In genomic region chr9:76379494-76379893, GRCh38 we compare ENCODE assay signal across 14 cellular contexts. TPM values are rescaled to one million over a fixed set of nuclear protein-coding genes. Genes with fewer than 3 reads are reported as not detected.
DNase-seq lines count a peak whose midpoint lies in the region; ATAC-seq and TF ChIP-seq lines count a peak whose summit lies in the region.
"Had no signal": no experiment of that assay in that cellular context is flagged by ENCODE, and none has a peak within 500 bp of the region (broad histone marks: within the 10 kb centered on the region; RNA-seq: fewer than 3 reads in every experiment).

No MANE protein-coding gene starts in this region.

- H3K4me3 Mint-ChIP-seq in activated CD8-positive, alpha-beta T cell treated with anti-CD3 and anti-CD28 coated beads for 36 hours, result no peak overlapping the region

- WGBS in right lobe of liver (ENCODE audit: insufficient coverage, low coverage, low lambda C conversion rate, missing lambda C conversion rate), result 83% methylated on average over 1 of the region's 2 CpGs

- no peak overlapping the region for H3K27ac Mint-ChIP-seq in activated CD8-positive, alpha-beta T cell treated with anti-CD3 and anti-CD28 coated beads for 36 hours

- no peak for TF ChIP-seq CTCF in epithelial cell of esophagus (IDR thresholded peaks at IDR 0.05; ENCODE audit: insufficient read depth, low read depth, low read length, missing control alignments)
- TF ChIP-seq CTCF in right lobe of liver (IDR thresholded peaks at IDR 0.05), result no peak
- no peak for TF ChIP-seq CTCF in activated CD8-positive, alpha-beta T cell treated with anti-CD3 and anti-CD28 coated beads for 36 hours (IDR thresholded peaks at IDR 0.05)

- no peaks in the 10 kb centered on the region for H3K27me3 Mint-ChIP-seq in activated CD8-positive, alpha-beta T cell treated with anti-CD3 and anti-CD28 coated beads for 36 hours

- no peaks in the 10 kb centered on the region for H3K36me3 ChIP-seq in right lobe of liver
- H3K36me3 ChIP-seq in MG63, result no peaks in the 10 kb centered on the region

- peaks cover 8% of the 10 kb centered on the region for H3K36me3 Mint-ChIP-seq in activated CD8-positive, alpha-beta T cell treated with anti-CD3 and anti-CD28 coated beads for 36 hours (ENCODE audit: low read depth)

- no peaks in the 10 kb centered on the region for H3K9me3 ChIP-seq in right lobe of liver
- no peaks in the 10 kb centered on the region for H3K9me3 ChIP-seq in MG63
- H3K9me3 ChIP-seq: psoas muscle, SK-N-SH had no signal

- POLR2A ChIA-PET in activated CD8-positive, alpha-beta T cell treated with anti-CD3 and anti-CD28 coated beads for 36 hours (lab: Charles Lee), result no interaction called here

- no peak overlapping the region for H3K27ac ChIP-seq in right lobe of liver
- H3K27ac ChIP-seq: coronary artery, psoas muscle had no signal

- peaks cover 0 to 8% (median 4%) of the 10 kb centered on the region in 4 donors for H3K4me1 ChIP-seq in right lobe of liver
- H3K4me1 ChIP-seq: psoas muscle had no signal

- TF ChIP-seq POLR2A in right lobe of liver (IDR thresholded peaks at IDR 0.05), result no peak

- ATAC-seq in right lobe of liver, result no peak
- no peak for ATAC-seq in activated CD8-positive, alpha-beta T cell treated with anti-CD3 and anti-CD28 coated beads for 36 hours
- ATAC-seq: HCT116, psoas muscle had no signal

- H3K27me3 ChIP-seq in right lobe of liver, result no peaks in the 10 kb centered on the region
- H3K27me3 ChIP-seq in MG63, result no peaks in the 10 kb centered on the region

- H3K4me3 ChIP-seq in epithelial cell of esophagus (ENCODE audit: low read length) (no peak overlapping the region), right lobe of liver (no peak overlapping the region), MG63 (no peak overlapping the region)
- H3K4me3 ChIP-seq: coronary artery, psoas muscle had no signal

- H3K9me3 Mint-ChIP-seq in activated CD8-positive, alpha-beta T cell treated with anti-CD3 and anti-CD28 coated beads for 36 hours, result no peaks in the 10 kb centered on the region

- CTCF ChIA-PET in activated CD8-positive, alpha-beta T cell treated with anti-CD3 and anti-CD28 coated beads for 36 hours (lab: Charles Lee), result interaction anchor here (1.0 kb wide), 1 partner anchor 9 kb away, joined by 3 read pairs; no protein-coding TSS in a partner anchor

- H3K4me1 Mint-ChIP-seq in activated CD8-positive, alpha-beta T cell treated with anti-CD3 and anti-CD28 coated beads for 36 hours (ENCODE audit: low read depth), result no peaks in the 10 kb centered on the region

- intact Hi-C loops in right lobe of liver (cut with DNase I), result no loop called here
- intact Hi-C loops in activated CD8-positive, alpha-beta T cell treated with anti-CD3 and anti-CD28 coated beads for 36 hours (cut with micrococcal nuclease), result no loop called here

- peak; percentile 72 for DNase-seq in COLO668 (lab: John Stamatoyannopoulos, UW; ENCODE audit: unreplicated experiment)
- DNase-seq in M059J (ENCODE audit: low read depth), result peak; percentile 96
- DNase-seq in NCI-H748 treated with DMSO at 0.1 percent for 48 hours (lab: John Stamatoyannopoulos, UW), result peak; percentile 32
- peak; percentile 97 for DNase-seq in epithelial cell of esophagus (ENCODE audit: low read depth)
- no peak for DNase-seq in right lobe of liver
- no peak for DNase-seq in activated CD8-positive, alpha-beta T cell treated with anti-CD3 and anti-CD28 coated beads for 36 hours
- DNase-seq in SW 1271 (lab: John Stamatoyannopoulos, UW), result no peak
- no peak for DNase-seq in MG63
- DNase-seq: activated CD4-positive, CD25-positive, alpha-beta regulatory T cell; psoas muscle; SK-N-SH; stimulated activated CD4-positive, alpha-beta T cell treated with anti-CD3 and anti-CD28 coated beads, Interleukin-1b, Interleukin-23, amount 100 ng/mL, for 48 hours had no signal

RNA-seq across cellular contexts. Expression of gene RFK, which starts 14.7 kb away (rescaled TPM):
- total RNA-seq in M059J (2014; rRNA removed; shearing (Covaris generic)), result 37.6 and 42.7 TPM in 2 replicates
- 10 to 100 TPM; 11.1 to 25.2 (median 19.7) TPM for total RNA-seq in right lobe of liver
- 1 to 10 TPM; 6.4 to 9.3 TPM for total RNA-seq in activated CD8-positive, alpha-beta T cell treated with anti-CD3 and anti-CD28 coated beads for 36 hours
- 45.1 and 46.6 TPM in 2 replicates for total RNA-seq in MG63 (2014; rRNA removed; shearing (Covaris generic); ENCODE audit: low replicate concordance)

Comparison
In these comparisons a context has a peak if more than half of its experiments do, and no peak if none do; other contexts are left out.
1. DNase-seq: peak in COLO668 (single experiment), M059J (single experiment), NCI-H748 treated with DMSO at 0.1 percent for 48 hours (single experiment) and epithelial cell of esophagus (single experiment); none in right lobe of liver (0 of 3), activated CD8-positive, alpha-beta T cell treated with anti-CD3 and anti-CD28 coated beads for 36 hours (single experiment), SW 1271 (0 of 2) and MG63 (single experiment).